ENCODE assay signal across 11 cellular contexts in genomic region chr16:70418274-70418992, GRCh38. TPM values are rescaled to one million over a fixed set of nuclear protein-coding genes. Genes with fewer than 3 reads are reported as not detected.
A peak's percentile ranks its signal among the peaks of the same experiment; 100 is the strongest.
DNase-seq lines count a peak whose midpoint lies in the region; ATAC-seq and TF ChIP-seq lines count a peak whose summit lies in the region.
"Had no signal": no experiment of that assay in that cellular context is flagged by ENCODE, and none has a peak within 500 bp of the region (broad histone marks: within the 10 kb centered on the region; RNA-seq: fewer than 3 reads in every experiment).

No MANE protein-coding gene starts in this region.

- no peaks in the 10 kb centered on the region for H3K9me3 ChIP-seq in OCI-LY7 (ENCODE audit: low read length)
- H3K9me3 ChIP-seq in body of pancreas: no peaks in the 10 kb centered on the region

- peak; percentile 37 to 44 for ATAC-seq in activated T-cell treated with anti-CD3 and anti-CD28 coated beads, Interleukin-2, amount 50 U/mL, for 4 hours
- no peak for ATAC-seq in GM18520 (IDR thresholded peaks at IDR 0.05; ENCODE audit: unreplicated experiment)
- no peak for ATAC-seq in body of pancreas
- ATAC-seq: PC-3 had no signal

- H3K9me2 ChIP-seq in OCI-LY7 (ENCODE audit: insufficient read depth, low read length): no peaks in the 10 kb centered on the region

- POLR2A ChIA-PET in OCI-LY7 (lab: Charles Lee): interaction anchor here (1.0 to 4.1 kb wide), 8 partner anchors 8 to 33 kb away, joined by 3 to 27 read pairs (median 4); no protein-coding TSS in a partner anchor

- H3K9me3 Mint-ChIP-seq in activated T-cell treated with anti-CD3 and anti-CD28 coated beads, Interleukin-2, amount 50 U/mL, for 4 hours: no peaks in the 10 kb centered on the region

- H3K4me3 ChIP-seq in OCI-LY7 (ENCODE audit: low read depth, low read length, poor library complexity, severe bottlenecking) (peak overlapping the region; percentile 53), body of pancreas (no peak overlapping the region)
- H3K4me3 ChIP-seq: skin epidermis had no signal

- H3K79me2 ChIP-seq in OCI-LY7 (ENCODE audit: insufficient read depth, low read depth, low read length): peaks cover 75% of the 10 kb centered on the region; the same call in 1 of the 2 replicates

- H3K36me3 Mint-ChIP-seq in activated T-cell treated with anti-CD3 and anti-CD28 coated beads, Interleukin-2, amount 50 U/mL, for 4 hours (ENCODE audit: insufficient read depth): peaks cover 3% of the 10 kb centered on the region

- H4K20me1 ChIP-seq in OCI-LY7 (ENCODE audit: insufficient read depth, low read length): no peaks in the 10 kb centered on the region; the same call in 1 of the 2 replicates

- no peaks in the 10 kb centered on the region for H3K27me3 ChIP-seq in body of pancreas

- peak; percentile 30 for DNase-seq in activated T-cell treated with anti-CD3 and anti-CD28 coated beads, Interleukin-2, amount 50 U/mL, for 4 hours
- no peak for DNase-seq in activated T-cell treated with anti-CD3 and anti-CD28 coated beads, Interleukin-2, amount 50 U/mL, for 1 hour
- peak; percentile 39 for DNase-seq in OCI-LY7 (ENCODE audit: low spot score)
- DNase-seq in activated naive CD8-positive, alpha-beta T cell treated with anti-CD3 and anti-CD28 coated beads, Interleukin-2, amount 50 U/mL, for 16 hours (ENCODE audit: low read depth, low spot score): peak; percentile 17
- peak; percentile 34 to 58 for DNase-seq in stimulated activated CD8-positive, alpha-beta memory T cell treated with anti-CD3 and anti-CD28 coated beads, Interleukin-7, amount 100 ng/mL, for 4 hours (ENCODE audit: low read depth in 2 of 2)
- no peak for DNase-seq in NCI-H2107 treated with DMSO at 0.1 percent for 48 hours (lab: John Stamatoyannopoulos, UW; ENCODE audit: unreplicated experiment)
- DNase-seq in body of pancreas: no peak
- DNase-seq: NCI-H2171, PC-3 had no signal

- H3K4me1 ChIP-seq in OCI-LY7 (ENCODE audit: insufficient read depth, low read length, poor library complexity, severe bottlenecking): peaks cover 71% of the 10 kb centered on the region
- peaks cover 6% of the 10 kb centered on the region for H3K4me1 ChIP-seq in body of pancreas

- H3K36me3 ChIP-seq in OCI-LY7 (ENCODE audit: insufficient read depth, low read length): peaks cover 39% of the 10 kb centered on the region; the same call in 1 of the 2 replicates
- no peaks in the 10 kb centered on the region for H3K36me3 ChIP-seq in body of pancreas (replicated peaks in 1 of 2; ENCODE audit: insufficient read depth in 1 of 2, low read depth in 2 of 2)

- intact Hi-C loops in OCI-LY7 (cut with micrococcal nuclease; ENCODE audit: unreplicated experiment): no loop called here
- intact Hi-C loops in body of pancreas (cut with DNase I): no loop called here

- peak overlapping the region; percentile 58 for H3K4me3 Mint-ChIP-seq in activated T-cell treated with anti-CD3 and anti-CD28 coated beads, Interleukin-2, amount 50 U/mL, for 4 hours

- H3K27me3 Mint-ChIP-seq in activated T-cell treated with anti-CD3 and anti-CD28 coated beads, Interleukin-2, amount 50 U/mL, for 4 hours (ENCODE audit: low read depth): no peaks in the 10 kb centered on the region

- H2AFZ ChIP-seq in OCI-LY7 (ENCODE audit: low read length): no peak overlapping the region

- peak overlapping the region; percentile 73 for H3K27ac ChIP-seq in OCI-LY7 (ENCODE audit: low read depth, low read length, poor library complexity, severe bottlenecking)
- no peak overlapping the region for H3K27ac ChIP-seq in body of pancreas

- WGBS in body of pancreas, 2 donors: 66 to 79% methylated on average over 7 to 13 of the region's 13 CpGs

- no peak for TF ChIP-seq POLR2A in body of pancreas (IDR thresholded peaks at IDR 0.05)

- BruUV-seq in OCI-LY7 (replicated peaks; lab: Mats Ljungman, UMichigan): no TSS peak

- H3K4me2 ChIP-seq in OCI-LY7 (ENCODE audit: low read length): peak overlapping the region; percentile 86

- peaks cover 42% of the 10 kb centered on the region for H3K4me1 Mint-ChIP-seq in activated T-cell treated with anti-CD3 and anti-CD28 coated beads, Interleukin-2, amount 50 U/mL, for 4 hours (ENCODE audit: low read depth)

- CTCF ChIA-PET in OCI-LY7 (lab: Charles Lee; ENCODE audit: unreplicated experiment): no interaction called here

- no peak for TF ChIP-seq CTCF in OCI-LY7 (conservative IDR thresholded peaks at IDR 0.05; ENCODE audit: low read length)
- no peak for TF ChIP-seq CTCF in body of pancreas (IDR thresholded peaks at IDR 0.05)

RNA-seq across cellular contexts. Expression of gene ST3GAL2, which starts 20.5 kb away (rescaled TPM):
- 10 to 100 TPM; 15.0 to 18.1 (median 15.6) TPM for total RNA-seq in activated T-cell treated with anti-CD3 and anti-CD28 coated beads, Interleukin-2, amount 50 U/mL, for 4 hours
- total RNA-seq in OCI-LY7 (2014; rRNA removed; shearing (Covaris generic)): 42.6 and 44.6 TPM in 2 replicates
- total RNA-seq in OCI-LY7 (2022): 48.5 and 61.0 TPM in 2 replicates
- total RNA-seq in body of pancreas: 10 to 100 TPM in 1 of 2 donors, 1 to 10 TPM in 1; 9.1 to 11.2 TPM

RNA-seq across cellular contexts. Expression of gene FCSK, which starts 36.0 kb away (rescaled TPM):
- total RNA-seq in activated T-cell treated with anti-CD3 and anti-CD28 coated beads, Interleukin-2, amount 50 U/mL, for 4 hours: 10 to 100 TPM; 17.7 to 20.5 (median 19.2) TPM
- 6.8 and 7.4 TPM in 2 replicates for total RNA-seq in OCI-LY7 (2014; rRNA removed; shearing (Covaris generic))
- total RNA-seq in OCI-LY7 (2022) (14.2 and 14.3 TPM in 2 replicates), body of pancreas (10 to 100 TPM; 15.0 to 28.3 TPM)

Comparison
In these comparisons a context has a peak if more than half of its experiments do, and no peak if none do; other contexts are left out.
1. DNase-seq: peak in activated T-cell treated with anti-CD3 and anti-CD28 coated beads, Interleukin-2, amount 50 U/mL, for 4 hours (single experiment), OCI-LY7 (single experiment), activated naive CD8-positive, alpha-beta T cell treated with anti-CD3 and anti-CD28 coated beads, Interleukin-2, amount 50 U/mL, for 16 hours (single experiment) and stimulated activated CD8-positive, alpha-beta memory T cell treated with anti-CD3 and anti-CD28 coated beads, Interleukin-7, amount 100 ng/mL, for 4 hours (2 of 2); none in activated T-cell treated with anti-CD3 and anti-CD28 coated beads, Interleukin-2, amount 50 U/mL, for 1 hour (single experiment), NCI-H2107 treated with DMSO at 0.1 percent for 48 hours (single experiment) and body of pancreas (0 of 4).
2. ATAC-seq: peak in activated T-cell treated with anti-CD3 and anti-CD28 coated beads, Interleukin-2, amount 50 U/mL, for 4 hours (2 of 2); none in GM18520 (single experiment) and body of pancreas (single experiment).